22 cellular contexts compared by ENCODE assay signal in genomic region chr12:41604830-41605229, GRCh38.
DNase-seq lines count a peak whose midpoint lies in the region; ATAC-seq and TF ChIP-seq lines count a peak whose summit lies in the region.
"Had no signal": no experiment of that assay in that cellular context is flagged by ENCODE, and none has a peak within 500 bp of the region (broad histone marks: within the 10 kb centered on the region; RNA-seq: fewer than 3 reads in every experiment).

No MANE protein-coding gene starts in this region.

- peaks cover 12% of the 10 kb centered on the region for H3K9me3 Mint-ChIP-seq in mesothelial cell of epicardium
- H3K9me3 Mint-ChIP-seq: activated T-cell treated with anti-CD3 and anti-CD28 coated beads, Interleukin-2, amount 50 U/mL, for 24 hours had no signal

- no peaks in the 10 kb centered on the region for H3K79me2 ChIP-seq in fibroblast of lung (ENCODE audit: control insufficient read depth, insufficient read depth, low read length)

- TF ChIP-seq CTCF in fibroblast of lung (conservative IDR thresholded peaks at IDR 0.05 in 1 of 2, IDR thresholded peaks at IDR 0.05 in 1 of 2; ENCODE audit: low read depth in 1 of 2, low read length in 2 of 2) (no peak), coronary artery (IDR thresholded peaks at IDR 0.05) (no peak), mesothelial cell of epicardium (IDR thresholded peaks at IDR 0.05; ENCODE audit: unreplicated experiment) (no peak)

- H3K4me3 Mint-ChIP-seq in mesothelial cell of epicardium, result no peak overlapping the region
- H3K4me3 Mint-ChIP-seq: activated naive CD8-positive, alpha-beta T cell; activated T-cell treated with anti-CD3 and anti-CD28 coated beads, Interleukin-2, amount 50 U/mL, for 24 hours; CD14-positive monocyte; H9 had no signal

- no peak overlapping the region for H3K9ac ChIP-seq in fibroblast of lung (ENCODE audit: insufficient read depth, low read length)

- H3K4me1 Mint-ChIP-seq in mesothelial cell of epicardium, result no peaks in the 10 kb centered on the region
- H3K4me1 Mint-ChIP-seq: H9 had no signal

- peak; percentile 22 for DNase-seq in DMS153 (lab: John Stamatoyannopoulos, UW)
- DNase-seq in DMS153 treated with DMSO at 0.1 percent for 48 hours (lab: John Stamatoyannopoulos, UW; ENCODE audit: unreplicated experiment), result no peak
- peak; percentile 49 to 92 for DNase-seq in NOMO-1 (lab: John Stamatoyannopoulos, UW; ENCODE audit: unreplicated experiment in 2 of 2)
- peak; percentile 4 to 57 for DNase-seq in fibroblast of lung (ENCODE audit: low read depth in 2 of 2)
- peak; percentile 98 for DNase-seq in renal cortical epithelial cell (ENCODE audit: low read depth)
- DNase-seq in coronary artery (ENCODE audit: low spot score), result no peak
- no peak for DNase-seq in mesothelial cell of epicardium (ENCODE audit: low spot score in 2 of 2, unreplicated experiment in 2 of 2)
- DNase-seq: activated T-cell treated with anti-CD3 and anti-CD28 coated beads, Interleukin-2, amount 50 U/mL, for 24 hours; central memory CD4-positive, alpha-beta T cell; EL; H9; islet precursor cell; NCI-H1694 treated with DMSO at 0.1 percent for 48 hours; NCI-H526 treated with DMSO at 0.1 percent for 48 hours; pancreas; T1000 had no signal

- H4K20me1 ChIP-seq in fibroblast of lung (ENCODE audit: control insufficient read depth, extremely low read depth, insufficient read depth, low read length), result no peaks in the 10 kb centered on the region

- no peak for ATAC-seq in HG03457 (IDR thresholded peaks at IDR 0.05; ENCODE audit: unreplicated experiment)
- ATAC-seq: K562, Right ventricle myocardium inferior had no signal

- no peaks in the 10 kb centered on the region for H3K36me3 Mint-ChIP-seq in mesothelial cell of epicardium
- H3K36me3 Mint-ChIP-seq: activated naive CD8-positive, alpha-beta T cell; CD14-positive monocyte had no signal

- no peaks in the 10 kb centered on the region for H3K4me1 ChIP-seq in fibroblast of lung (ENCODE audit: control insufficient read depth, extremely low read depth, insufficient read depth, low read length)
- H3K4me1 ChIP-seq: pancreas had no signal

- no peak overlapping the region for H2AFZ ChIP-seq in fibroblast of lung (ENCODE audit: low read length)

- H3K36me3 ChIP-seq in fibroblast of lung (ENCODE audit: control insufficient read depth, insufficient read depth, low read length), result no peaks in the 10 kb centered on the region
- H3K36me3 ChIP-seq: pancreas had no signal

- H3K4me3 ChIP-seq in fibroblast of lung (replicated peaks in 1 of 4; ENCODE audit: control extremely low read depth in 1 of 4, insufficient read depth in 1 of 4, low read depth in 3 of 4, low read length in 4 of 4), result no peak overlapping the region
- H3K4me3 ChIP-seq in coronary artery, result no peak overlapping the region
- H3K4me3 ChIP-seq: K562, pancreas had no signal

- no peaks in the 10 kb centered on the region for H3K27me3 Mint-ChIP-seq in mesothelial cell of epicardium (ENCODE audit: low read depth)
- H3K27me3 Mint-ChIP-seq: activated naive CD8-positive, alpha-beta T cell; activated T-cell treated with anti-CD3 and anti-CD28 coated beads, Interleukin-2, amount 50 U/mL, for 24 hours had no signal

- H3K27ac Mint-ChIP-seq in mesothelial cell of epicardium, result no peak overlapping the region
- H3K27ac Mint-ChIP-seq: activated naive CD8-positive, alpha-beta T cell; activated T-cell treated with anti-CD3 and anti-CD28 coated beads, Interleukin-2, amount 50 U/mL, for 24 hours; CD14-positive monocyte; H9 had no signal

- H3K9me3 ChIP-seq in fibroblast of lung (ENCODE audit: control insufficient read depth, insufficient read depth, low read depth, low read length), result no peaks in the 10 kb centered on the region
- H3K9me3 ChIP-seq: pancreas had no signal

- no peak overlapping the region for H3K4me2 ChIP-seq in fibroblast of lung (ENCODE audit: extremely low read depth, insufficient read depth, low read length)

- no peaks in the 10 kb centered on the region for H3K27me3 ChIP-seq in fibroblast of lung (ENCODE audit: control insufficient read depth, insufficient read depth, low read length)
- H3K27me3 ChIP-seq: pancreas had no signal

- H3K27ac ChIP-seq in fibroblast of lung (ENCODE audit: insufficient read depth, low read length) (no peak overlapping the region), coronary artery (no peak overlapping the region)
- H3K27ac ChIP-seq: 22Rv1, pancreas had no signal

Comparison
In these comparisons a context has a peak if more than half of its experiments do, and no peak if none do; other contexts are left out.
1. DNase-seq: peak in DMS153 (single experiment), NOMO-1 (2 of 2), fibroblast of lung (2 of 2) and renal cortical epithelial cell (single experiment); none in DMS153 treated with DMSO at 0.1 percent for 48 hours (single experiment), coronary artery (single experiment) and mesothelial cell of epicardium (0 of 2).